ENCODE assay signal across 9 cellular contexts in genomic region chr13:100269837-100270236, GRCh38.
DNase-seq lines count a peak whose midpoint lies in the region; TF ChIP-seq lines count a peak whose summit lies in the region.
"Had no signal": no experiment of that assay in that cellular context is flagged by ENCODE, and none has a peak within 500 bp of the region (broad histone marks: within the 10 kb centered on the region; RNA-seq: fewer than 3 reads in every experiment).

No MANE protein-coding gene starts in this region.

- no peak for TF ChIP-seq CTCF in tibial artery (IDR thresholded peaks at IDR 0.05)

- H3K4me3 Mint-ChIP-seq in activated naive CD4-positive, alpha-beta T cell treated with anti-CD3 and anti-CD28 coated beads, Interleukin-2, amount 10 ng/mL, durations not matched to agents 7 days and 5 days, result no peak overlapping the region

- H3K4me1 ChIP-seq in tibial artery, result peaks cover 0 to 14% (median 0%) of the 10 kb centered on the region in 4 donors

- H3K27ac ChIP-seq in tibial artery, result no peak overlapping the region
- H3K27ac ChIP-seq: SK-N-MC had no signal

- peak; percentile 57 for DNase-seq in LHCN-M2 (ENCODE audit: low read depth)
- DNase-seq in cerebellum (ENCODE audit: low spot score), result peak; percentile 44
- DNase-seq in kidney tubule cell (ENCODE audit: low spot score), result peak; percentile 39
- DNase-seq in tibial artery, result peak; percentile 73
- no peak for DNase-seq in activated naive CD4-positive, alpha-beta T cell treated with anti-CD3 and anti-CD28 coated beads, Interleukin-2, amount 10 ng/mL, durations not matched to agents 7 days and 5 days
- DNase-seq in SK-N-DZ (ENCODE audit: low spot score), result no peak
- DNase-seq in central memory CD4-positive, alpha-beta T cell, result no peak
- DNase-seq: activated gamma-delta T cell had no signal

- H3K27me3 Mint-ChIP-seq in activated naive CD4-positive, alpha-beta T cell treated with anti-CD3 and anti-CD28 coated beads, Interleukin-2, amount 10 ng/mL, durations not matched to agents 7 days and 5 days, result no peaks in the 10 kb centered on the region

- H3K4me1 Mint-ChIP-seq in activated naive CD4-positive, alpha-beta T cell treated with anti-CD3 and anti-CD28 coated beads, Interleukin-2, amount 10 ng/mL, durations not matched to agents 7 days and 5 days, result no peaks in the 10 kb centered on the region

- H3K36me3 Mint-ChIP-seq in activated naive CD4-positive, alpha-beta T cell treated with anti-CD3 and anti-CD28 coated beads, Interleukin-2, amount 10 ng/mL, durations not matched to agents 7 days and 5 days, result peaks cover 7% of the 10 kb centered on the region

- CTCF ChIA-PET in activated naive CD4-positive, alpha-beta T cell treated with anti-CD3 and anti-CD28 coated beads, Interleukin-2, amount 10 ng/mL, durations not matched to agents 7 days and 5 days (lab: Charles Lee), result no interaction called here

- H3K9me3 ChIP-seq in tibial artery, result no peaks in the 10 kb centered on the region

- H3K27ac Mint-ChIP-seq in activated naive CD4-positive, alpha-beta T cell treated with anti-CD3 and anti-CD28 coated beads, Interleukin-2, amount 10 ng/mL, durations not matched to agents 7 days and 5 days, result no peak overlapping the region

- intact Hi-C loops in tibial artery (cut with DNase I; ENCODE audit: low total_unique reads), result no loop called here

- no peaks in the 10 kb centered on the region for H3K27me3 ChIP-seq in tibial artery

- no peak overlapping the region for H3K4me3 ChIP-seq in tibial artery
- H3K4me3 ChIP-seq: SK-N-MC had no signal

- peaks cover 5 to 7% (median 7%) of the 10 kb centered on the region in 3 donors for H3K36me3 ChIP-seq in tibial artery

- H3K9me3 Mint-ChIP-seq in activated naive CD4-positive, alpha-beta T cell treated with anti-CD3 and anti-CD28 coated beads, Interleukin-2, amount 10 ng/mL, durations not matched to agents 7 days and 5 days, result no peaks in the 10 kb centered on the region

Comparison
In these comparisons a context has a peak if more than half of its experiments do, and no peak if none do; other contexts are left out.
1. DNase-seq: peak in LHCN-M2 (single experiment), cerebellum (single experiment), kidney tubule cell (single experiment) and tibial artery (2 of 2); none in activated naive CD4-positive, alpha-beta T cell treated with anti-CD3 and anti-CD28 coated beads, Interleukin-2, amount 10 ng/mL, durations not matched to agents 7 days and 5 days (single experiment), SK-N-DZ (single experiment) and central memory CD4-positive, alpha-beta T cell (single experiment).